Comparison of ENCODE assay signal across 36 cellular contexts in genomic region chr18:26778054-26778393, GRCh38.
"Had no signal": no experiment of that assay in that cellular context is flagged by ENCODE, and none has a peak within 500 bp of the region (broad histone marks: within the 10 kb centered on the region; RNA-seq: fewer than 3 reads in every experiment).

No MANE protein-coding gene starts in this region.

- H3K27ac ChIP-seq: adrenal gland, body of pancreas, brain microvascular endothelial cell, VCaP had no signal

- FAIRE-seq: astrocyte had no signal

- H3K27ac Mint-ChIP-seq: activated B cell treated with CpG ODN at 0.5 μM for 24 hours; activated CD4-positive, alpha-beta memory T cell treated with anti-CD3 and anti-CD28 coated beads for 36 hours; activated CD4-positive, alpha-beta T cell treated with anti-CD3 and anti-CD28 coated beads, Interleukin-2, amount 10 ng/mL, durations not matched to agents 24 days and 14 days; activated CD8-positive, alpha-beta T cell treated with anti-CD3 and anti-CD28 coated beads for 36 hours; activated naive CD4-positive, alpha-beta T cell treated with anti-CD3 and anti-CD28 coated beads for 36 hours; activated naive CD4-positive, alpha-beta T cell treated with anti-CD3 and anti-CD28 coated beads, Interleukin-2, amount 50 U/mL, for 72 hours; activated naive CD8-positive, alpha-beta T cell treated with anti-CD3 and anti-CD28 coated beads for 36 hours; activated T-cell treated with anti-CD3 and anti-CD28 coated beads, Interleukin-2, amount 50 U/mL, for 72 hours; activated T-helper 1 cell treated with anti-CD3 and anti-CD28 coated beads, Interleukin-12 subunit alpha, Interleukin-12 subunit beta, Interleukin-2, Interleukin-4 antibody, amounts not matched to agents 30 ng/mL and 10 ng/mL and 1 ng/mL, durations not matched to agents 14 hours and 24 hours and 36 hours; activated T-helper 17 cell treated with anti-CD3 and anti-CD28 coated beads, Interleukin-2, amount 50 U/mL, for 72 hours; T-helper 1 cell treated with Interleukin-12 subunit alpha and Interleukin-12 subunit beta and Interleukin-4 antibody, amounts not matched to agents 30 μg/mL and 1 μg/mL, for 36 hours; T-helper 2 cell treated with Interferon-gamma antibody and Interleukin-4, amounts not matched to agents 5 μg/mL and 100 μg/mL, for 36 hours had no signal

- H3K4me3 ChIP-seq: adrenal gland, body of pancreas had no signal

- DNase-seq: activated B cell treated with CpG ODN at 0.5 μM for 24 hours; activated CD4-positive, alpha-beta memory T cell treated with anti-CD3 and anti-CD28 coated beads for 36 hours; activated CD4-positive, alpha-beta T cell treated with anti-CD3 and anti-CD28 coated beads for 4 hours; activated CD4-positive, alpha-beta T cell treated with anti-CD3 and anti-CD28 coated beads, Interleukin-2, amount 10 ng/mL, durations not matched to agents 24 days and 14 days; activated CD4-positive, alpha-beta T cell treated with anti-CD3 and anti-CD28 coated beads, Interleukin-2, amount 50 U/mL, for 1 hour; activated CD4-positive, alpha-beta T cell treated with anti-CD3 and anti-CD28 coated beads, Interleukin-2, amount 50 U/mL, for 4 hours; activated CD4-positive, CD25-positive, alpha-beta regulatory T cell treated with anti-CD3 and anti-CD28 coated beads, Interleukin-2, amount 50 U/mL, for 72 hours; activated CD8-positive, alpha-beta memory T cell treated with anti-CD3 and anti-CD28 coated beads, Interleukin-2, amount 50 U/mL, for 4 hours; activated CD8-positive, alpha-beta T cell treated with anti-CD3 and anti-CD28 coated beads for 36 hours; activated effector memory CD4-positive, alpha-beta T cell treated with anti-CD3 and anti-CD28 coated beads, Interleukin-2, amount 50 U/mL, for 16 hours; activated gamma-delta T cell treated with Interleukin-2 at 50 U/mL for 16 hours; activated naive CD4-positive, alpha-beta T cell; activated naive CD4-positive, alpha-beta T cell treated with anti-CD3 and anti-CD28 coated beads for 36 hours; activated naive CD4-positive, alpha-beta T cell treated with anti-CD3 and anti-CD28 coated beads, Interleukin-2, amount 50 U/mL, for 16 hours; activated naive CD8-positive, alpha-beta T cell treated with anti-CD3 and anti-CD28 coated beads for 36 hours; activated T-cell treated with anti-CD3 and anti-CD28 coated beads for 4 hours; activated T-cell treated with anti-CD3 and anti-CD28 coated beads, Interleukin-2, amount 50 U/mL, for 1 hour; activated T-cell treated with anti-CD3 and anti-CD28 coated beads, Interleukin-2, amount 50 U/mL, for 4 hours; activated T-cell treated with anti-CD3 and anti-CD28 coated beads, Interleukin-2, amount 50 U/mL, for 72 hours; adrenal gland; amniotic stem cell; aorta; body of pancreas; brain microvascular endothelial cell; central memory CD4-positive, alpha-beta T cell; T-helper 1 cell; T-helper 2 cell; T-helper 9 cell had no signal

- H3K36me3 ChIP-seq: adrenal gland, brain microvascular endothelial cell, breast epithelium had no signal

- H3K4me1 Mint-ChIP-seq: activated B cell treated with CpG ODN at 0.5 μM for 24 hours; activated CD4-positive, alpha-beta T cell treated with anti-CD3 and anti-CD28 coated beads, Interleukin-2, amount 10 ng/mL, durations not matched to agents 24 days and 14 days; activated naive CD8-positive, alpha-beta T cell treated with anti-CD3 and anti-CD28 coated beads for 36 hours; activated T-helper 17 cell treated with anti-CD3 and anti-CD28 coated beads, Interleukin-2, amount 50 U/mL, for 72 hours had no signal

- H3K4me3 Mint-ChIP-seq: activated B cell treated with CpG ODN at 0.5 μM for 24 hours; activated CD4-positive, alpha-beta memory T cell treated with anti-CD3 and anti-CD28 coated beads for 36 hours; activated CD4-positive, alpha-beta T cell treated with anti-CD3 and anti-CD28 coated beads, Interleukin-2, amount 10 ng/mL, durations not matched to agents 24 days and 14 days; activated CD8-positive, alpha-beta T cell treated with anti-CD3 and anti-CD28 coated beads for 36 hours; activated naive CD4-positive, alpha-beta T cell treated with anti-CD3 and anti-CD28 coated beads for 36 hours; activated naive CD8-positive, alpha-beta T cell treated with anti-CD3 and anti-CD28 coated beads for 36 hours; activated T-cell treated with anti-CD3 and anti-CD28 coated beads, Interleukin-2, amount 50 U/mL, for 4 hours; activated T-cell treated with anti-CD3 and anti-CD28 coated beads, Interleukin-2, amount 50 U/mL, for 72 hours; activated T-helper 1 cell treated with anti-CD3 and anti-CD28 coated beads, Interleukin-12 subunit alpha, Interleukin-12 subunit beta, Interleukin-2, Interleukin-4 antibody, amounts not matched to agents 30 ng/mL and 10 ng/mL and 1 ng/mL, durations not matched to agents 14 hours and 24 hours and 36 hours; activated T-helper 17 cell treated with anti-CD3 and anti-CD28 coated beads, Interleukin-2, amount 50 U/mL, for 72 hours; T-helper 1 cell treated with Interleukin-12 subunit alpha and Interleukin-12 subunit beta and Interleukin-4 antibody, amounts not matched to agents 30 μg/mL and 1 μg/mL, for 36 hours; T-helper 2 cell treated with Interferon-gamma antibody and Interleukin-4, amounts not matched to agents 5 μg/mL and 100 μg/mL, for 36 hours had no signal

- H3K4me1 ChIP-seq: adrenal gland, breast epithelium had no signal

- H3K36me3 Mint-ChIP-seq: activated CD4-positive, alpha-beta memory T cell treated with anti-CD3 and anti-CD28 coated beads for 36 hours; activated naive CD4-positive, alpha-beta T cell treated with anti-CD3 and anti-CD28 coated beads, Interleukin-2, amount 50 U/mL, for 72 hours; activated naive CD8-positive, alpha-beta T cell treated with anti-CD3 and anti-CD28 coated beads for 36 hours had no signal

- H3K27me3 ChIP-seq: adrenal gland, body of pancreas, brain microvascular endothelial cell, breast epithelium had no signal

- H3K27me3 Mint-ChIP-seq: activated CD4-positive, alpha-beta memory T cell treated with anti-CD3 and anti-CD28 coated beads for 36 hours; activated CD8-positive, alpha-beta T cell treated with anti-CD3 and anti-CD28 coated beads for 36 hours; activated T-helper 17 cell treated with anti-CD3 and anti-CD28 coated beads, Interleukin-2, amount 50 U/mL, for 72 hours had no signal

- H3K9me3 ChIP-seq: adrenal gland, body of pancreas, breast epithelium had no signal

- H3K9me3 Mint-ChIP-seq: activated B cell treated with CpG ODN at 0.5 μM for 24 hours; activated CD4-positive, alpha-beta memory T cell treated with anti-CD3 and anti-CD28 coated beads for 36 hours; activated CD4-positive, alpha-beta T cell treated with anti-CD3 and anti-CD28 coated beads, Interleukin-2, amount 10 ng/mL, durations not matched to agents 24 days and 14 days; activated CD8-positive, alpha-beta T cell treated with anti-CD3 and anti-CD28 coated beads for 36 hours; activated naive CD4-positive, alpha-beta T cell treated with anti-CD3 and anti-CD28 coated beads for 36 hours; activated naive CD8-positive, alpha-beta T cell treated with anti-CD3 and anti-CD28 coated beads for 36 hours; activated T-cell treated with anti-CD3 and anti-CD28 coated beads, Interleukin-2, amount 50 U/mL, for 4 hours; activated T-cell treated with anti-CD3 and anti-CD28 coated beads, Interleukin-2, amount 50 U/mL, for 72 hours; activated T-helper 1 cell treated with anti-CD3 and anti-CD28 coated beads, Interleukin-12 subunit alpha, Interleukin-12 subunit beta, Interleukin-2, Interleukin-4 antibody, amounts not matched to agents 30 ng/mL and 10 ng/mL and 1 ng/mL, durations not matched to agents 14 hours and 24 hours and 36 hours; T-helper 1 cell treated with Interleukin-12 subunit alpha and Interleukin-12 subunit beta and Interleukin-4 antibody, amounts not matched to agents 30 μg/mL and 1 μg/mL, for 36 hours; T-helper 2 cell treated with Interferon-gamma antibody and Interleukin-4, amounts not matched to agents 5 μg/mL and 100 μg/mL, for 36 hours had no signal
